ENCODE assay signal across 17 cellular contexts in genomic region chr3:160374472-160374871, GRCh38.
"Had no signal": no experiment of that assay in that cellular context is flagged by ENCODE, and none has a peak within 500 bp of the region (broad histone marks: within the 10 kb centered on the region; RNA-seq: fewer than 3 reads in every experiment).

No MANE protein-coding gene starts in this region.

- H3K9ac ChIP-seq: parathyroid adenoma had no signal

- H3K27ac ChIP-seq: parathyroid adenoma, right atrium auricular region, tibial artery, vagina had no signal

- H3K4me3 ChIP-seq: right atrium auricular region, smooth muscle cell, tibial artery, vagina had no signal

- H3K79me2 ChIP-seq: parathyroid adenoma had no signal

- H3K27me3 Mint-ChIP-seq: brain; central memory CD8-positive, alpha-beta T cell had no signal

- DNase-seq: activated CD4-positive, alpha-beta T cell treated with anti-CD3 and anti-CD28 coated beads for 48 hours; activated naive CD4-positive, alpha-beta T cell treated with anti-CD3 and anti-CD28 coated beads, Interleukin-2, amount 50 U/mL, for 16 hours; amniotic stem cell; dermis blood vessel endothelial cell; head of caudate nucleus; islet precursor cell; left ventricle myocardium superior; tibial artery had no signal

- H2AFZ ChIP-seq: parathyroid adenoma had no signal

- H3K9me3 Mint-ChIP-seq: brain; central memory CD8-positive, alpha-beta T cell; stimulated activated effector memory CD8-positive, alpha-beta T cell treated with anti-CD3 and anti-CD28 coated beads, Interleukin-12 subunit alpha, Interleukin-12 subunit beta, amount 100 ng/mL, for 72 hours; T-helper 1 cell treated with Interleukin-12 subunit alpha and Interleukin-12 subunit beta and Interleukin-4 antibody, amounts not matched to agents 30 μg/mL and 1 μg/mL, for 36 hours had no signal

- H3K27me3 ChIP-seq: right atrium auricular region, tibial artery, vagina had no signal

- H3K4me3 Mint-ChIP-seq: brain; central memory CD8-positive, alpha-beta T cell; stimulated activated effector memory CD8-positive, alpha-beta T cell treated with anti-CD3 and anti-CD28 coated beads, Interleukin-12 subunit alpha, Interleukin-12 subunit beta, amount 100 ng/mL, for 72 hours; T-helper 1 cell treated with Interleukin-12 subunit alpha and Interleukin-12 subunit beta and Interleukin-4 antibody, amounts not matched to agents 30 μg/mL and 1 μg/mL, for 36 hours; WTC11 had no signal

- H3K4me1 Mint-ChIP-seq: brain; stimulated activated effector memory CD8-positive, alpha-beta T cell treated with anti-CD3 and anti-CD28 coated beads, Interleukin-12 subunit alpha, Interleukin-12 subunit beta, amount 100 ng/mL, for 72 hours had no signal

- H3K4me1 ChIP-seq: parathyroid adenoma, vagina had no signal

- ATAC-seq: left ventricle myocardium superior; stimulated activated effector memory CD8-positive, alpha-beta T cell treated with anti-CD3 and anti-CD28 coated beads, Interleukin-12 subunit alpha, Interleukin-12 subunit beta, amount 100 ng/mL, for 72 hours; WTC11 had no signal

- H3K9me3 ChIP-seq: right atrium auricular region, tibial artery, vagina had no signal

- H3K27ac Mint-ChIP-seq: stimulated activated effector memory CD8-positive, alpha-beta T cell treated with anti-CD3 and anti-CD28 coated beads, Interleukin-12 subunit alpha, Interleukin-12 subunit beta, amount 100 ng/mL, for 72 hours; T-helper 1 cell treated with Interleukin-12 subunit alpha and Interleukin-12 subunit beta and Interleukin-4 antibody, amounts not matched to agents 30 μg/mL and 1 μg/mL, for 36 hours; WTC11 had no signal
